In genomic region chr20:1392443-1392692, GRCh38 we compare ENCODE assay signal across 8 cellular contexts. TPM values are rescaled to one million over a fixed set of nuclear protein-coding genes. Genes with fewer than 3 reads are reported as not detected.
DNase-seq lines count a peak whose midpoint lies in the region; ATAC-seq and TF ChIP-seq lines count a peak whose summit lies in the region.

No MANE protein-coding gene starts in this region.

- WGBS in thyroid gland, 2 donors, result 0% methylated on average over 3 to 8 of the region's 13 CpGs

- intact Hi-C loops in thyroid gland (cut with DNase I), result loop anchor here (2.0 kb wide), 1 partner anchor 68 kb away; no protein-coding TSS in a partner anchor

- H3K27me3 ChIP-seq in adipocyte (replicated peaks; ENCODE audit: control insufficient read depth, insufficient read depth, low read length) (peaks cover 11% of the 10 kb centered on the region), layer of hippocampus (ENCODE audit: control insufficient read depth, insufficient read depth, low read length) (no peaks in the 10 kb centered on the region), thyroid gland (no peaks in the 10 kb centered on the region)

- TF ChIP-seq CTCF in thyroid gland (IDR thresholded peaks at IDR 0.05), result no peak

- H3K27ac ChIP-seq in layer of hippocampus (ENCODE audit: low read depth, low read length) (peak overlapping the region; percentile 75), thyroid gland (peak overlapping the region; percentile 31 to 97 (median 85))

- DNase-seq in adipocyte (ENCODE audit: low read depth) (peak; percentile 46), thyroid gland (peak in 1 of 2 donors; percentile 18), NCI-H2196 (lab: John Stamatoyannopoulos, UW; ENCODE audit: unreplicated experiment) (no peak)

- H3K4me3 ChIP-seq in adipocyte (ENCODE audit: low read length) (peak overlapping the region; percentile 98), thyroid gland (replicated peaks in 1 of 3) (peak overlapping the region; percentile 57 to 83 (median 73))

- TF ChIP-seq POLR2A in thyroid gland (IDR thresholded peaks at IDR 0.05), result no peak

- no peaks in the 10 kb centered on the region for H3K36me3 ChIP-seq in adipocyte (ENCODE audit: control insufficient read depth, insufficient read depth, low read length, severe bottlenecking)
- no peaks in the 10 kb centered on the region for H3K36me3 ChIP-seq in thyroid gland

- peaks cover 49% of the 10 kb centered on the region for H3K4me1 ChIP-seq in adipocyte (ENCODE audit: control insufficient read depth, insufficient read depth, low read length)
- peaks cover 47 to 52% of the 10 kb centered on the region in 2 donors for H3K4me1 ChIP-seq in thyroid gland

- H3K9me3 ChIP-seq in adipocyte (ENCODE audit: control insufficient read depth, low read length) (no peaks in the 10 kb centered on the region), thyroid gland (no peaks in the 10 kb centered on the region)

- ATAC-seq in GM18867 (IDR thresholded peaks at IDR 0.05; ENCODE audit: unreplicated experiment) (peak; percentile 22), HG03045 (IDR thresholded peaks at IDR 0.05; ENCODE audit: unreplicated experiment) (peak; percentile 38), GM18517 (IDR thresholded peaks at IDR 0.05; ENCODE audit: unreplicated experiment) (no peak), GM18519 (IDR thresholded peaks at IDR 0.05; ENCODE audit: low FRiP score, unreplicated experiment) (no peak)

- peak overlapping the region; percentile 94 for H3K9ac ChIP-seq in adipocyte (ENCODE audit: low read length)

RNA-seq across cellular contexts. Expression of gene FKBP1A, which starts 0.5 kb away (rescaled TPM):
- total RNA-seq in thyroid gland, result 100 to 1,000 TPM; 142 to 272 (median 189) TPM

Comparison
In these comparisons a context has a peak if more than half of its experiments do, and no peak if none do; other contexts are left out.
1. ATAC-seq: peak in GM18867 (single experiment) and HG03045 (single experiment); none in GM18517 (single experiment) and GM18519 (single experiment).